In genomic region chr13:89150362-89150761, GRCh38 we compare ENCODE assay signal across 1 cellular context.
TF ChIP-seq lines count a peak whose summit lies in the region.

No MANE protein-coding gene starts in this region.

TF ChIP-seq in HepG2, 621 proteins besides CTCF, POLR2A, EP300 and RAD21 (continued from another document):
- TF ChIP-seq, protein P1, sequence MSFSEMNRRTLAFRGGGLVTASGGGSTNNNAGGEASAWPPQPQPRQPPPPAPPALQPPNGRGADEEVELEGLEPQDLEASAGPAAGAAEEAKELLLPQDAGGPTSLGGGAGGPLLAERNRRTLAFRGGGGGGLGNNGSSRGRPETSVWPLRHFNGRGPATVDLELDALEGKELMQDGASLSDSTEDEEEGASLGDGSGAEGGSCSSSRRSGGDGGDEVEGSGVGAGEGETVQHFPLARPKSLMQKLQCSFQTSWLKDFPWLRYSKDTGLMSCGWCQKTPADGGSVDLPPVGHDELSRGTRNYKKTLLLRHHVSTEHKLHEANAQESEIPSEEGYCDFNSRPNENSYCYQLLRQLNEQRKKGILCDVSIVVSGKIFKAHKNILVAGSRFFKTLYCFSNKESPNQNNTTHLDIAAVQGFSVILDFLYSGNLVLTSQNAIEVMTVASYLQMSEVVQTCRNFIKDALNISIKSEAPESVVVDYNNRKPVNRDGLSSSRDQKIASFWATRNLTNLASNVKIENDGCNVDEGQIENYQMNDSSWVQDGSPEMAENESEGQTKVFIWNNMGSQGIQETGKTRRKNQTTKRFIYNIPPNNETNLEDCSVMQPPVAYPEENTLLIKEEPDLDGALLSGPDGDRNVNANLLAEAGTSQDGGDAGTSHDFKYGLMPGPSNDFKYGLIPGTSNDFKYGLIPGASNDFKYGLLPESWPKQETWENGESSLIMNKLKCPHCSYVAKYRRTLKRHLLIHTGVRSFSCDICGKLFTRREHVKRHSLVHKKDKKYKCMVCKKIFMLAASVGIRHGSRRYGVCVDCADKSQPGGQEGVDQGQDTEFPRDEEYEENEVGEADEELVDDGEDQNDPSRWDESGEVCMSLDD (CRISPR knock-in tag; IDR thresholded peaks at IDR 0.05; ENCODE audit: borderline replicate concordance) = no peak
- TF ChIP-seq SRF (IDR thresholded peaks at IDR 0.05; ENCODE audit: low read depth, low read length) (no peak), EZH2 (conservative IDR thresholded peaks at IDR 0.05; ENCODE audit: low read depth, low read length) (no peak), ZFAT (CRISPR knock-in tag; conservative IDR thresholded peaks at IDR 0.05) (no peak), CBX2 (IDR thresholded peaks at IDR 0.05; ENCODE audit: low read depth, low read length) (no peak), CBX2 (CRISPR knock-in tag; IDR thresholded peaks at IDR 0.05; ENCODE audit: low read depth) (no peak), MIER3 (CRISPR knock-in tag; IDR thresholded peaks at IDR 0.05; ENCODE audit: borderline replicate concordance) (no peak), ZNF687 (CRISPR knock-in tag; IDR thresholded peaks at IDR 0.05) (no peak), PHB2 (IDR thresholded peaks at IDR 0.05; ENCODE audit: partially characterized antibody) (no peak), KLF6 (CRISPR knock-in tag; IDR thresholded peaks at IDR 0.05) (no peak)
- TF ChIP-seq, protein P2, sequence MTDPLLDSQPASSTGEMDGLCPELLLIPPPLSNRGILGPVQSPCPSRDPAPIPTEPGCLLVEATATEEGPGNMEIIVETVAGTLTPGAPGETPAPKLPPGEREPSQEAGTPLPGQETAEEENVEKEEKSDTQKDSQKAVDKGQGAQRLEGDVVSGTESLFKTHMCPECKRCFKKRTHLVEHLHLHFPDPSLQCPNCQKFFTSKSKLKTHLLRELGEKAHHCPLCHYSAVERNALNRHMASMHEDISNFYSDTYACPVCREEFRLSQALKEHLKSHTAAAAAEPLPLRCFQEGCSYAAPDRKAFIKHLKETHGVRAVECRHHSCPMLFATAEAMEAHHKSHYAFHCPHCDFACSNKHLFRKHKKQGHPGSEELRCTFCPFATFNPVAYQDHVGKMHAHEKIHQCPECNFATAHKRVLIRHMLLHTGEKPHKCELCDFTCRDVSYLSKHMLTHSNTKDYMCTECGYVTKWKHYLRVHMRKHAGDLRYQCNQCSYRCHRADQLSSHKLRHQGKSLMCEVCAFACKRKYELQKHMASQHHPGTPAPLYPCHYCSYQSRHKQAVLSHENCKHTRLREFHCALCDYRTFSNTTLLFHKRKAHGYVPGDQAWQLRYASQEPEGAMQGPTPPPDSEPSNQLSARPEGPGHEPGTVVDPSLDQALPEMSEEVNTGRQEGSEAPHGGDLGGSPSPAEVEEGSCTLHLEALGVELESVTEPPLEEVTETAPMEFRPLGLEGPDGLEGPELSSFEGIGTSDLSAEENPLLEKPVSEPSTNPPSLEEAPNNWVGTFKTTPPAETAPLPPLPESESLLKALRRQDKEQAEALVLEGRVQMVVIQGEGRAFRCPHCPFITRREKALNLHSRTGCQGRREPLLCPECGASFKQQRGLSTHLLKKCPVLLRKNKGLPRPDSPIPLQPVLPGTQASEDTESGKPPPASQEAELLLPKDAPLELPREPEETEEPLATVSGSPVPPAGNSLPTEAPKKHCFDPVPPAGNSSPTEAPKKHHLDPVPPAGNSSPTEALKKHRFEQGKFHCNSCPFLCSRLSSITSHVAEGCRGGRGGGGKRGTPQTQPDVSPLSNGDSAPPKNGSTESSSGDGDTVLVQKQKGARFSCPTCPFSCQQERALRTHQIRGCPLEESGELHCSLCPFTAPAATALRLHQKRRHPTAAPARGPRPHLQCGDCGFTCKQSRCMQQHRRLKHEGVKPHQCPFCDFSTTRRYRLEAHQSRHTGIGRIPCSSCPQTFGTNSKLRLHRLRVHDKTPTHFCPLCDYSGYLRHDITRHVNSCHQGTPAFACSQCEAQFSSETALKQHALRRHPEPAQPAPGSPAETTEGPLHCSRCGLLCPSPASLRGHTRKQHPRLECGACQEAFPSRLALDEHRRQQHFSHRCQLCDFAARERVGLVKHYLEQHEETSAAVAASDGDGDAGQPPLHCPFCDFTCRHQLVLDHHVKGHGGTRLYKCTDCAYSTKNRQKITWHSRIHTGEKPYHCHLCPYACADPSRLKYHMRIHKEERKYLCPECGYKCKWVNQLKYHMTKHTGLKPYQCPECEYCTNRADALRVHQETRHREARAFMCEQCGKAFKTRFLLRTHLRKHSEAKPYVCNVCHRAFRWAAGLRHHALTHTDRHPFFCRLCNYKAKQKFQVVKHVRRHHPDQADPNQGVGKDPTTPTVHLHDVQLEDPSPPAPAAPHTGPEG (CRISPR knock-in tag; IDR thresholded peaks at IDR 0.05) = no peak
